Comparison of ENCODE assay signal across 8 cellular contexts in the genomic region with DNA sequence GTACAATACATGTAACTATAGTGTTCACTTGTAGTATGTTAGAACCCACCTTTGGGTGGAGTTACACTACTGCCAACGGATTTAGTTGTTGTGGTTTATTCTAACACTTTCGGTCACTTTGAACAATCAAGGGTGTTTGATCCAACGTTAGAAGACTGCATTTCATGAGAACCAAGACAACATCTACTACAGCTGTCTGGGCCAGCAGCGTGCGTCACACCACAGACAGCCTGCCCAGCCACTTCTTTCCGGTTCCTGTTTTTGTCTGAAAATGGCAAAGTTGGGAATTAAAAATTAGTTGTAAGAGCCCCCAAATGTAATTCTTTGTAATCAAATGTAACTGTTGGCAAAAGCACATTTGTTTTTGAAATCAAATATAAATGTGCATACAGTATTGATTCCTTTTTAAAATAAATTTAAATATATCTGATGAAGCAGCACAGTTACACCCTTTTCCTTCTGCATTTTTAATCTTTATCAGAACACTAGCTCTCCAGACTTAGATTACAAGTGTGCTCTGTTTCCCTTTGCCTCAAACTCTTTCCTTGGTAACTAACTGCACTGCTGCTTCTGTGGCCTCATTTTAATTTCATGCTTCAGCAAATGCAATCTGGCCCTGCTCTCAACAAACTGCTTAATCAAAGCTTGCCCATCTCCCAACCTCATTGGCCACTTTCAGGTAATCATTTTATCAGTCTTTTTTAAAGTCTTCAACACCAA.
A peak's percentile ranks its signal among the peaks of the same experiment; 100 is the strongest.
DNase-seq lines count a peak whose midpoint lies in the region; ATAC-seq, FAIRE-seq and TF ChIP-seq lines count a peak whose summit lies in the region.

No MANE protein-coding gene starts in this region.

- SMC1A ChIA-PET in GM12878 (lab: Charles Lee; ENCODE audit: uncharacterized antibody, unreplicated experiment): interaction anchor here (1.1 to 2.1 kb wide), 3 partner anchors 10 to 328 kb away, joined by 3 to 11 read pairs (median 3); no protein-coding TSS in a partner anchor

- peak overlapping the region; percentile 98 for H3K27ac Mint-ChIP-seq in T-helper 17 cell

- no peaks in the 10 kb centered on the region for H4K20me1 ChIP-seq in GM12878 (ENCODE audit: control insufficient read depth, insufficient read depth)

- no peaks in the 10 kb centered on the region for H3K27me3 ChIP-seq in GM12878 (replicated peaks in 1 of 2; ENCODE audit: control insufficient read depth in 2 of 2, insufficient read depth in 2 of 2, low read length in 1 of 2)

- no peak for TF ChIP-seq POLR2A in GM12878 (IDR thresholded peaks at IDR 0.05; ENCODE audit: low read depth, low read length)

- RAD21 ChIA-PET in GM12878 (lab: Charles Lee; ENCODE audit: unreplicated experiment): no interaction called here

- H3K9me3 ChIP-seq in T-helper 17 cell (ENCODE audit: control insufficient read depth, low read length, poor library complexity, severe bottlenecking) (no peaks in the 10 kb centered on the region), GM12878 (replicated peaks; ENCODE audit: control insufficient read depth, insufficient read depth, low read length) (no peaks in the 10 kb centered on the region)

- POLR2A ChIA-PET in GM12878 (lab: Charles Lee): no interaction called here

- no peak for TF ChIP-seq CTCF in GM12878 (IDR thresholded peaks at IDR 0.05 in 2 of 3, conservative IDR thresholded peaks at IDR 0.05 in 1 of 3; ENCODE audit: control insufficient read depth in 2 of 3, extremely low read depth in 1 of 3, insufficient read depth in 1 of 3, low read depth in 3 of 3, low read length in 3 of 3)

- no peak; a peak in 1 of 4 replicates for TF ChIP-seq EP300 in GM12878 (IDR thresholded peaks at IDR 0.05; ENCODE audit: borderline replicate concordance in 1 of 2, control insufficient read depth in 1 of 2, low read depth in 2 of 2, low read length in 2 of 2)

- H3K4me1 Mint-ChIP-seq in T-helper 17 cell: peaks cover 27% of the 10 kb centered on the region

- peak overlapping the region; percentile 27; the same call in 1 of the 2 replicates for H3K27ac ChIP-seq in GM12878 (ENCODE audit: control insufficient read depth, insufficient read depth)

- CTCF ChIA-PET in GM12878 (lab: Yijun Ruan, JAX): interaction anchor here (1.1 kb wide), 1 partner anchor 8 kb away, joined by 3 read pairs; no protein-coding TSS in a partner anchor

- no peak overlapping the region for H3K4me3 ChIP-seq in GM12878

- DNase-seq in T-helper 17 cell (peak; percentile 41 to 65 (median 54)), GM12878 (ENCODE audit: low read depth, low spot score) (peak; percentile 43), posterior vena cava (ENCODE audit: low spot score) (peak; percentile 83), epidermal melanocyte (ENCODE audit: insufficient read length, low spot score) (no peak), urothelium cell line (ENCODE audit: low spot score) (no peak), DMS79 (lab: John Stamatoyannopoulos, UW) (no peak)

- peaks cover 11% of the 10 kb centered on the region for H3K4me1 ChIP-seq in GM12878 (ENCODE audit: control insufficient read depth, insufficient read depth, low read length)

- H3K36me3 ChIP-seq in GM12878 (ENCODE audit: control insufficient read depth in 2 of 2, insufficient read depth in 2 of 2, low read length in 1 of 2): no peaks in the 10 kb centered on the region

- ATAC-seq in GM18520 (IDR thresholded peaks at IDR 0.05; ENCODE audit: unreplicated experiment): peak; percentile 74
- ATAC-seq in HG03025 (IDR thresholded peaks at IDR 0.05; ENCODE audit: low FRiP score, unreplicated experiment): peak; percentile 79
- peak; percentile 95 for ATAC-seq in T-helper 17 cell
- peak; percentile 94 for ATAC-seq in GM12878

- peak overlapping the region; percentile 31 for H2AFZ ChIP-seq in GM12878 (ENCODE audit: control insufficient read depth, low read depth, low read length)

- 37% methylated on average over 6 of the region's 6 CpGs for WGBS in GM12878 (ENCODE audit: insufficient coverage, insufficient replicate concordance, low lambda C conversion rate, missing lambda C conversion rate)

- FAIRE-seq in GM12878 (lab: Jason Lieb, UNC) (peak; percentile 49), urothelium cell line (lab: Jason Lieb, UNC) (no peak)

- H3K79me2 ChIP-seq in GM12878 (ENCODE audit: control insufficient read depth, insufficient read depth, low read length): no peaks in the 10 kb centered on the region

- intact Hi-C loops in GM12878 (cut with micrococcal nuclease; ENCODE audit: unreplicated experiment) (no loop called here), posterior vena cava (cut with DNase I) (no loop called here)

- H3K9ac ChIP-seq in GM12878 (ENCODE audit: control insufficient read depth, insufficient read depth, low read length): no peak overlapping the region

- BruUV-seq in GM12878 (replicated peaks; lab: Mats Ljungman, UMichigan): no TSS peak

- in situ Hi-C loops in GM12878 (cut with MboI): no loop called here

- H3K27me3 Mint-ChIP-seq in T-helper 17 cell: no peaks in the 10 kb centered on the region

- TF ChIP-seq RAD21 in GM12878 (IDR thresholded peaks at IDR 0.05; ENCODE audit: insufficient read depth, low read depth, low read length): peak; percentile 39; the same call in 1 of the 2 replicates

- 0 out of 2 replicates have a peak overlapping the region, but pooled peaks have one; percentile 1 for H3K4me2 ChIP-seq in GM12878 (ENCODE audit: control insufficient read depth, insufficient read depth)

- H3K36me3 Mint-ChIP-seq in T-helper 17 cell (ENCODE audit: low read depth): no peaks in the 10 kb centered on the region

- peak overlapping the region; percentile 71 for H3K4me3 Mint-ChIP-seq in T-helper 17 cell

TF ChIP-seq in GM12878, 131 proteins besides CTCF, POLR2A, EP300 and RAD21 (continues in another document):
- TF ChIP-seq IRF4 (IDR thresholded peaks at IDR 0.05; ENCODE audit: low read depth, low read length) (no peak), CHD4 (IDR thresholded peaks at IDR 0.05) (no peak), SREBF2 (IDR thresholded peaks at IDR 0.05; ENCODE audit: low read length) (no peak), KDM1A (IDR thresholded peaks at IDR 0.05; ENCODE audit: borderline replicate concordance) (no peak), SMC3 (IDR thresholded peaks at IDR 0.05; ENCODE audit: borderline replicate concordance, low read length) (peak; percentile 11; the same call in 1 of the 2 replicates), RAD51 (IDR thresholded peaks at IDR 0.05) (no peak), SRF (IDR thresholded peaks at IDR 0.05; ENCODE audit: low read depth in 2 of 2, low read length in 2 of 2) (no peak), HDGF (IDR thresholded peaks at IDR 0.05) (no peak), CHD1 (IDR thresholded peaks at IDR 0.05; ENCODE audit: low read depth, low read length) (no peak)
- TF ChIP-seq, protein P1, sequence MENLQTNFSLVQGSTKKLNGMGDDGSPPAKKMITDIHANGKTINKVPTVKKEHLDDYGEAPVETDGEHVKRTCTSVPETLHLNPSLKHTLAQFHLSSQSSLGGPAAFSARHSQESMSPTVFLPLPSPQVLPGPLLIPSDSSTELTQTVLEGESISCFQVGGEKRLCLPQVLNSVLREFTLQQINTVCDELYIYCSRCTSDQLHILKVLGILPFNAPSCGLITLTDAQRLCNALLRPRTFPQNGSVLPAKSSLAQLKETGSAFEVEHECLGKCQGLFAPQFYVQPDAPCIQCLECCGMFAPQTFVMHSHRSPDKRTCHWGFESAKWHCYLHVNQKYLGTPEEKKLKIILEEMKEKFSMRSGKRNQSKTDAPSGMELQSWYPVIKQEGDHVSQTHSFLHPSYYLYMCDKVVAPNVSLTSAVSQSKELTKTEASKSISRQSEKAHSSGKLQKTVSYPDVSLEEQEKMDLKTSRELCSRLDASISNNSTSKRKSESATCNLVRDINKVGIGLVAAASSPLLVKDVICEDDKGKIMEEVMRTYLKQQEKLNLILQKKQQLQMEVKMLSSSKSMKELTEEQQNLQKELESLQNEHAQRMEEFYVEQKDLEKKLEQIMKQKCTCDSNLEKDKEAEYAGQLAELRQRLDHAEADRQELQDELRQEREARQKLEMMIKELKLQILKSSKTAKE (IDR thresholded peaks at IDR 0.05; ENCODE audit: low read depth, poor library complexity, severe bottlenecking): peak; percentile 55
- TF ChIP-seq, protein P2, sequence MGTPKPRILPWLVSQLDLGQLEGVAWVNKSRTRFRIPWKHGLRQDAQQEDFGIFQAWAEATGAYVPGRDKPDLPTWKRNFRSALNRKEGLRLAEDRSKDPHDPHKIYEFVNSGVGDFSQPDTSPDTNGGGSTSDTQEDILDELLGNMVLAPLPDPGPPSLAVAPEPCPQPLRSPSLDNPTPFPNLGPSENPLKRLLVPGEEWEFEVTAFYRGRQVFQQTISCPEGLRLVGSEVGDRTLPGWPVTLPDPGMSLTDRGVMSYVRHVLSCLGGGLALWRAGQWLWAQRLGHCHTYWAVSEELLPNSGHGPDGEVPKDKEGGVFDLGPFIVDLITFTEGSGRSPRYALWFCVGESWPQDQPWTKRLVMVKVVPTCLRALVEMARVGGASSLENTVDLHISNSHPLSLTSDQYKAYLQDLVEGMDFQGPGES (IDR thresholded peaks at IDR 0.05): no peak
- TF ChIP-seq, protein P3, sequence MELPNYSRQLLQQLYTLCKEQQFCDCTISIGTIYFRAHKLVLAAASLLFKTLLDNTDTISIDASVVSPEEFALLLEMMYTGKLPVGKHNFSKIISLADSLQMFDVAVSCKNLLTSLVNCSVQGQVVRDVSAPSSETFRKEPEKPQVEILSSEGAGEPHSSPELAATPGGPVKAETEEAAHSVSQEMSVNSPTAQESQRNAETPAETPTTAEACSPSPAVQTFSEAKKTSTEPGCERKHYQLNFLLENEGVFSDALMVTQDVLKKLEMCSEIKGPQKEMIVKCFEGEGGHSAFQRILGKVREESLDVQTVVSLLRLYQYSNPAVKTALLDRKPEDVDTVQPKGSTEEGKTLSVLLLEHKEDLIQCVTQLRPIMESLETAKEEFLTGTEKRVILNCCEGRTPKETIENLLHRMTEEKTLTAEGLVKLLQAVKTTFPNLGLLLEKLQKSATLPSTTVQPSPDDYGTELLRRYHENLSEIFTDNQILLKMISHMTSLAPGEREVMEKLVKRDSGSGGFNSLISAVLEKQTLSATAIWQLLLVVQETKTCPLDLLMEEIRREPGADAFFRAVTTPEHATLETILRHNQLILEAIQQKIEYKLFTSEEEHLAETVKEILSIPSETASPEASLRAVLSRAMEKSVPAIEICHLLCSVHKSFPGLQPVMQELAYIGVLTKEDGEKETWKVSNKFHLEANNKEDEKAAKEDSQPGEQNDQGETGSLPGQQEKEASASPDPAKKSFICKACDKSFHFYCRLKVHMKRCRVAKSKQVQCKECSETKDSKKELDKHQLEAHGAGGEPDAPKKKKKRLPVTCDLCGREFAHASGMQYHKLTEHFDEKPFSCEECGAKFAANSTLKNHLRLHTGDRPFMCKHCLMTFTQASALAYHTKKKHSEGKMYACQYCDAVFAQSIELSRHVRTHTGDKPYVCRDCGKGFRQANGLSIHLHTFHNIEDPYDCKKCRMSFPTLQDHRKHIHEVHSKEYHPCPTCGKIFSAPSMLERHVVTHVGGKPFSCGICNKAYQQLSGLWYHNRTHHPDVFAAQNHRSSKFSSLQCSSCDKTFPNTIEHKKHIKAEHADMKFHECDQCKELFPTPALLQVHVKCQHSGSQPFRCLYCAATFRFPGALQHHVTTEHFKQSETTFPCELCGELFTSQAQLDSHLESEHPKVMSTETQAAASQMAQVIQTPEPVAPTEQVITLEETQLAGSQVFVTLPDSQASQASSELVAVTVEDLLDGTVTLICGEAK (IDR thresholded peaks at IDR 0.05; ENCODE audit: borderline replicate concordance): no peak

Comparison
In these comparisons a context has a peak if more than half of its experiments do, and no peak if none do; other contexts are left out.
1. DNase-seq: peak in T-helper 17 cell (3 of 3), GM12878 (single experiment) and posterior vena cava (single experiment); none in epidermal melanocyte (single experiment), urothelium cell line (single experiment) and DMS79 (single experiment).
2. Peak in every context shown above with its lines, with median percentiles within 50 percentile points of each other: ATAC-seq.